Comparison of ENCODE assay signal across 1 cellular context in the genomic region with DNA sequence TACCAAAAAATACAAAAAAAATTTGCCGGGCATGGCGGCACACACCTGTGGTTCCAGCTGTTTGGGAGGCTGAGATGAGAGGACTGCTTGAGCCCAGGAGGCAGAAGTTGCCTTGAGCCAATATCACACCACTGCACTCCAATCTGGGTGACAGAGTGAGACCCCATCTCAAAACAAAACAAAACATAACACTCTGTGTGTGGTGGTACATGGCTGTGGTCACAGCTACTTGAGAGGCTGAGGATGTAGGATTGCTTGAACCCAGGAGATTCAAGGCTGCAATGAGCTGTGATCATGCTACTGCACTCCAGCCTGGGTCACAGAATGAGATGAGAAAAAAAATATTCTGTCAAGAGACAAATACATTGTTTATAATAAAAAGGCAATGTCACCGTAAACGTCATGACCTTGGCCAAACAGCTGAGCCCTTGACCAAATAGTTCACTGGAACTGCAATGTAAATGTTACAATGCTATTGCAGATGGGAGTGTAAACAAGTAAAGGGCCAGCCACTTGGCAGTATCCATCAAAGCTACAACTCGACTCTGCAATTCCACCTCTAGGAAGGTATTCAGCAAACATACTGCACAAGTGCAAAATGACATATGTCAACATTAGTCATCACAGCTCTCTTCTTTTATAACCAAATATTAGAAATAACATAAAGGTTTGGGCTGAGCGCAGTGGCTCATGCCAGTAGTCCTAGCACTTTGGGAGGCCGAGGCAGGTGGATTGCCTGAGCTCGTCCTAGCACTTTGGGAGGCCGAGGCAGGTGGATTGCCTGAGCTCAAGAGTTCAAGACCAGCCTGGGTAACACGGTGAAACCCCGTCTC.
TF ChIP-seq lines count a peak whose summit lies in the region.

No MANE protein-coding gene starts in this region.

TF ChIP-seq in K562, 482 proteins besides CTCF, POLR2A, EP300 and RAD21:
- no peak for TF ChIP-seq NFIX (CRISPR knock-in tag; IDR thresholded peaks at IDR 0.05; ENCODE audit: low read depth)
- TF ChIP-seq, protein P1, sequence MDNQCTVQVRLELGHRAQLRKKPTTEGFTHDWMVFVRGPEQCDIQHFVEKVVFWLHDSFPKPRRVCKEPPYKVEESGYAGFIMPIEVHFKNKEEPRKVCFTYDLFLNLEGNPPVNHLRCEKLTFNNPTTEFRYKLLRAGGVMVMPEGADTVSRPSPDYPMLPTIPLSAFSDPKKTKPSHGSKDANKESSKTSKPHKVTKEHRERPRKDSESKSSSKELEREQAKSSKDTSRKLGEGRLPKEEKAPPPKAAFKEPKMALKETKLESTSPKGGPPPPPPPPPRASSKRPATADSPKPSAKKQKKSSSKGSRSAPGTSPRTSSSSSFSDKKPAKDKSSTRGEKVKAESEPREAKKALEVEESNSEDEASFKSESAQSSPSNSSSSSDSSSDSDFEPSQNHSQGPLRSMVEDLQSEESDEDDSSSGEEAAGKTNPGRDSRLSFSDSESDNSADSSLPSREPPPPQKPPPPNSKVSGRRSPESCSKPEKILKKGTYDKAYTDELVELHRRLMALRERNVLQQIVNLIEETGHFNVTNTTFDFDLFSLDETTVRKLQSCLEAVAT (IDR thresholded peaks at IDR 0.05), result no peak
- no peak for TF ChIP-seq ZNF316 (IDR thresholded peaks at IDR 0.05)
- TF ChIP-seq PURB (CRISPR knock-in tag; IDR thresholded peaks at IDR 0.05; ENCODE audit: low read depth), result no peak
- no peak for TF ChIP-seq ZNF224 (CRISPR knock-in tag; IDR thresholded peaks at IDR 0.05)
- TF ChIP-seq LEF1 (IDR thresholded peaks at IDR 0.05), result no peak
- TF ChIP-seq DDX20 (tag; IDR thresholded peaks at IDR 0.05; ENCODE audit: low read depth), result no peak
- TF ChIP-seq, protein P2, sequence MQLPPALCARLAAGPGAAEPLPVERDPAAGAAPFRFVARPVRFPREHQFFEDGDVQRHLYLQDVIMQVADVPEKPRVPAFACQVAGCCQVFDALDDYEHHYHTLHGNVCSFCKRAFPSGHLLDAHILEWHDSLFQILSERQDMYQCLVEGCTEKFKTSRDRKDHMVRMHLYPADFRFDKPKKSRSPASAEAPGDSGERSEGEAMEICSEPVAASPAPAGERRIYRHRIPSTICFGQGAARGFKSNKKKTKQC (CRISPR knock-in tag; IDR thresholded peaks at IDR 0.05), result no peak
- TF ChIP-seq CHD1 (IDR thresholded peaks at IDR 0.05; ENCODE audit: low read length), result no peak
- TF ChIP-seq, protein P3, sequence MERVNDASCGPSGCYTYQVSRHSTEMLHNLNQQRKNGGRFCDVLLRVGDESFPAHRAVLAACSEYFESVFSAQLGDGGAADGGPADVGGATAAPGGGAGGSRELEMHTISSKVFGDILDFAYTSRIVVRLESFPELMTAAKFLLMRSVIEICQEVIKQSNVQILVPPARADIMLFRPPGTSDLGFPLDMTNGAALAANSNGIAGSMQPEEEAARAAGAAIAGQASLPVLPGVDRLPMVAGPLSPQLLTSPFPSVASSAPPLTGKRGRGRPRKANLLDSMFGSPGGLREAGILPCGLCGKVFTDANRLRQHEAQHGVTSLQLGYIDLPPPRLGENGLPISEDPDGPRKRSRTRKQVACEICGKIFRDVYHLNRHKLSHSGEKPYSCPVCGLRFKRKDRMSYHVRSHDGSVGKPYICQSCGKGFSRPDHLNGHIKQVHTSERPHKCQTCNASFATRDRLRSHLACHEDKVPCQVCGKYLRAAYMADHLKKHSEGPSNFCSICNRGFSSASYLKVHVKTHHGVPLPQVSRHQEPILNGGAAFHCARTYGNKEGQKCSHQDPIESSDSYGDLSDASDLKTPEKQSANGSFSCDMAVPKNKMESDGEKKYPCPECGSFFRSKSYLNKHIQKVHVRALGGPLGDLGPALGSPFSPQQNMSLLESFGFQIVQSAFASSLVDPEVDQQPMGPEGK (CRISPR knock-in tag; IDR thresholded peaks at IDR 0.05; ENCODE audit: borderline replicate concordance), result no peak
- no peak for TF ChIP-seq RCOR1 (IDR thresholded peaks at IDR 0.05; ENCODE audit: borderline replicate concordance in 1 of 2, low read depth in 2 of 2, low read length in 2 of 2)
- TF ChIP-seq, protein P4, sequence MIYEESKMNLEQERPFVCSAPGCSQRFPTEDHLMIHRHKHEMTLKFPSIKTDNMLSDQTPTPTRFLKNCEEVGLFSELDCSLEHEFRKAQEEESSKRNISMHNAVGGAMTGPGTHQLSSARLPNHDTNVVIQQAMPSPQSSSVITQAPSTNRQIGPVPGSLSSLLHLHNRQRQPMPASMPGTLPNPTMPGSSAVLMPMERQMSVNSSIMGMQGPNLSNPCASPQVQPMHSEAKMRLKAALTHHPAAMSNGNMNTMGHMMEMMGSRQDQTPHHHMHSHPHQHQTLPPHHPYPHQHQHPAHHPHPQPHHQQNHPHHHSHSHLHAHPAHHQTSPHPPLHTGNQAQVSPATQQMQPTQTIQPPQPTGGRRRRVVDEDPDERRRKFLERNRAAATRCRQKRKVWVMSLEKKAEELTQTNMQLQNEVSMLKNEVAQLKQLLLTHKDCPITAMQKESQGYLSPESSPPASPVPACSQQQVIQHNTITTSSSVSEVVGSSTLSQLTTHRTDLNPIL (CRISPR knock-in tag; IDR thresholded peaks at IDR 0.05), result no peak
- TF ChIP-seq RBM15 (IDR thresholded peaks at IDR 0.05; ENCODE audit: insufficient read depth, low read length), result no peak
- TF ChIP-seq HDAC2 (IDR thresholded peaks at IDR 0.05), result no peak
- no peak for TF ChIP-seq ARID2 (IDR thresholded peaks at IDR 0.05)
- TF ChIP-seq, protein P5, sequence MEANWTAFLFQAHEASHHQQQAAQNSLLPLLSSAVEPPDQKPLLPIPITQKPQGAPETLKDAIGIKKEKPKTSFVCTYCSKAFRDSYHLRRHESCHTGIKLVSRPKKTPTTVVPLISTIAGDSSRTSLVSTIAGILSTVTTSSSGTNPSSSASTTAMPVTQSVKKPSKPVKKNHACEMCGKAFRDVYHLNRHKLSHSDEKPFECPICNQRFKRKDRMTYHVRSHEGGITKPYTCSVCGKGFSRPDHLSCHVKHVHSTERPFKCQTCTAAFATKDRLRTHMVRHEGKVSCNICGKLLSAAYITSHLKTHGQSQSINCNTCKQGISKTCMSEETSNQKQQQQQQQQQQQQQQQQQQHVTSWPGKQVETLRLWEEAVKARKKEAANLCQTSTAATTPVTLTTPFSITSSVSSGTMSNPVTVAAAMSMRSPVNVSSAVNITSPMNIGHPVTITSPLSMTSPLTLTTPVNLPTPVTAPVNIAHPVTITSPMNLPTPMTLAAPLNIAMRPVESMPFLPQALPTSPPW (CRISPR knock-in tag; IDR thresholded peaks at IDR 0.05), result no peak
- no peak for TF ChIP-seq MECOM (CRISPR knock-in tag; IDR thresholded peaks at IDR 0.05)
- TF ChIP-seq ARNT (IDR thresholded peaks at IDR 0.05), result no peak
- TF ChIP-seq HOXB6 (CRISPR knock-in tag; IDR thresholded peaks at IDR 0.05; ENCODE audit: borderline replicate concordance), result no peak
- TF ChIP-seq, protein P6, sequence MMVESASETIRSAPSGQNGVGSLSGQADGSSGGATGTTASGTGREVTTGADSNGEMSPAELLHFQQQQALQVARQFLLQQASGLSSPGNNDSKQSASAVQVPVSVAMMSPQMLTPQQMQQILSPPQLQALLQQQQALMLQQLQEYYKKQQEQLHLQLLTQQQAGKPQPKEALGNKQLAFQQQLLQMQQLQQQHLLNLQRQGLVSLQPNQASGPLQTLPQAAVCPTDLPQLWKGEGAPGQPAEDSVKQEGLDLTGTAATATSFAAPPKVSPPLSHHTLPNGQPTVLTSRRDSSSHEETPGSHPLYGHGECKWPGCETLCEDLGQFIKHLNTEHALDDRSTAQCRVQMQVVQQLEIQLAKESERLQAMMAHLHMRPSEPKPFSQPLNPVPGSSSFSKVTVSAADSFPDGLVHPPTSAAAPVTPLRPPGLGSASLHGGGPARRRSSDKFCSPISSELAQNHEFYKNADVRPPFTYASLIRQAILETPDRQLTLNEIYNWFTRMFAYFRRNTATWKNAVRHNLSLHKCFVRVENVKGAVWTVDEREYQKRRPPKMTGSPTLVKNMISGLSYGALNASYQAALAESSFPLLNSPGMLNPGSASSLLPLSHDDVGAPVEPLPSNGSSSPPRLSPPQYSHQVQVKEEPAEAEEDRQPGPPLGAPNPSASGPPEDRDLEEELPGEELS (CRISPR knock-in tag; IDR thresholded peaks at IDR 0.05; ENCODE audit: borderline replicate concordance), result no peak
